12 cellular contexts compared by ENCODE assay signal in the genomic region with DNA sequence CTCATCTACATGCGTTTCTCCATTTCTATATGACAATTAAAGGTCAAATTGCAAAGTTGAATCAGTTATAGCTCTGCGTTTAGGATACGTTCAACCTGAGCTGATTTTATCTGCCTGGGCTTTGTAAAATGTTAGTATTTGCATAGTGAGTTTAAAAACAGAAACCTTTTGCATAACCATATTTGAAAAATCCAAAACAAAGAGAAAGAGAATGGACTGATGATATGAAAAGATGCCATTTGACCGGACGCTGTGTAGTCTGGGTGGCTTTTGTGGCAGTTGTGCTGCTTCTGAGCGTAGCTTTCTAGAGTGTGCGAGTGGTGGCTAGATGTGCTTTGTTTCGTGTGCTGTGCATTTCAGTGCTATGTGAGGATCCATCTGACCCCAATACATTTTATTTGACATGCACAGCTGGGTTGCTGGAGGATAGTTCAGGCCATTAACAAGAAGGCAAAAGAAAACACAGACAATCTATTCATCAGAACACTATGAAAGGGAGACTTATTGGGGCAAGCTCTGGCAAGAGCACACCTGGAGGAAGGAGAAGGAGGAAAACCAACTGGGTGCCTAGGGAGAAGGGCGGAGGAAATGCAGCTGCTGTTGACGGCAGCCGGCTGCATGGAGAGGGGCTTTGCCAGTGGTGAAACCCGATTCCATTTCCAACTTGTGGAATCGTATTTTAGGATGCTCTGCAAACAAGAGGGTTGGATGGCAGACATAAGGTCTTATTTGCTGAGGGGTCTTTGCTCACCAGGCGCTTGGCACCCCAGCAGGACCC.
A peak's percentile ranks its signal among the peaks of the same experiment; 100 is the strongest.
DNase-seq lines count a peak whose midpoint lies in the region; ATAC-seq and TF ChIP-seq lines count a peak whose summit lies in the region.
"Had no signal": no experiment of that assay in that cellular context is flagged by ENCODE, and none has a peak within 500 bp of the region (broad histone marks: within the 10 kb centered on the region; RNA-seq: fewer than 3 reads in every experiment).

No MANE protein-coding gene starts in this region.

- H3K9ac ChIP-seq in KMS-11: no peak overlapping the region; the same call in 1 of the 2 replicates

- no peaks in the 10 kb centered on the region for H3K36me3 ChIP-seq in KMS-11 (ENCODE audit: insufficient read depth)
- H3K36me3 ChIP-seq: thyroid gland had no signal

- H3K27me3 Mint-ChIP-seq in activated T-helper 1 cell treated with anti-CD3 and anti-CD28 coated beads, Interleukin-12 subunit alpha, Interleukin-12 subunit beta, Interleukin-2, Interleukin-4 antibody, amounts not matched to agents 30 ng/mL and 10 ng/mL and 1 ng/mL, durations not matched to agents 14 hours and 24 hours and 36 hours (ENCODE audit: insufficient read depth): peaks cover 37% of the 10 kb centered on the region
- peaks cover 6% of the 10 kb centered on the region for H3K27me3 Mint-ChIP-seq in neural crest cell (ENCODE audit: low read depth)

- peaks cover 73% of the 10 kb centered on the region for H3K4me1 Mint-ChIP-seq in activated T-helper 1 cell treated with anti-CD3 and anti-CD28 coated beads, Interleukin-12 subunit alpha, Interleukin-12 subunit beta, Interleukin-2, Interleukin-4 antibody, amounts not matched to agents 30 ng/mL and 10 ng/mL and 1 ng/mL, durations not matched to agents 14 hours and 24 hours and 36 hours (ENCODE audit: low read depth)
- H3K4me1 Mint-ChIP-seq in neural crest cell: peaks cover 38% of the 10 kb centered on the region

- TF ChIP-seq CTCF in KMS-11 (conservative IDR thresholded peaks at IDR 0.05; ENCODE audit: low read depth, low read length) (no peak), neural crest cell (conservative IDR thresholded peaks at IDR 0.05) (no peak)

- ATAC-seq in GM19035 (IDR thresholded peaks at IDR 0.05; ENCODE audit: unreplicated experiment) (no peak), HG03039 (IDR thresholded peaks at IDR 0.05; ENCODE audit: unreplicated experiment) (no peak), GM21367 (IDR thresholded peaks at IDR 0.05; ENCODE audit: unreplicated experiment) (no peak)

- H2AFZ ChIP-seq in KMS-11 (ENCODE audit: low read depth): no peak overlapping the region

- H3K27me3 ChIP-seq in KMS-11 (ENCODE audit: insufficient read depth, low read depth): no peaks in the 10 kb centered on the region
- H3K27me3 ChIP-seq: thyroid gland had no signal

- peak overlapping the region; percentile 71 for H3K27ac ChIP-seq in KMS-11
- H3K27ac ChIP-seq: thyroid gland had no signal

- DNase-seq in NCI-H1092 treated with DMSO at 0.1 percent for 48 hours (lab: John Stamatoyannopoulos, UW) (peak; percentile 14), NCI-H1092 (lab: John Stamatoyannopoulos, UW) (no peak), neural crest cell (ENCODE audit: low read depth, low spot score) (no peak)
- no peak for DNase-seq in activated T-helper 1 cell treated with anti-CD3 and anti-CD28 coated beads, Interleukin-12 subunit alpha, Interleukin-12 subunit beta, Interleukin-2, Interleukin-4 antibody, amounts not matched to agents 30 ng/mL and 10 ng/mL and 1 ng/mL, durations not matched to agents 14 hours and 24 hours and 36 hours (ENCODE audit: low spot score)
- DNase-seq: GF-D8, NCI-H524 treated with DMSO at 0.1 percent for 48 hours, occipital lobe, thyroid gland had no signal

- H3K4me3 ChIP-seq in KMS-11 (IDR thresholded peaks at IDR 0.05; ENCODE audit: insufficient read depth, low read depth, low read length): no peak overlapping the region
- H3K4me3 ChIP-seq: thyroid gland had no signal

- H3K79me2 ChIP-seq in KMS-11 (ENCODE audit: insufficient read depth, low read depth): no peaks in the 10 kb centered on the region

- H3K36me3 Mint-ChIP-seq in activated T-helper 1 cell treated with anti-CD3 and anti-CD28 coated beads, Interleukin-12 subunit alpha, Interleukin-12 subunit beta, Interleukin-2, Interleukin-4 antibody, amounts not matched to agents 30 ng/mL and 10 ng/mL and 1 ng/mL, durations not matched to agents 14 hours and 24 hours and 36 hours (ENCODE audit: low read depth): no peaks in the 10 kb centered on the region
- H3K36me3 Mint-ChIP-seq in neural crest cell (ENCODE audit: low read depth): no peaks in the 10 kb centered on the region

- H3K4me1 ChIP-seq in KMS-11 (ENCODE audit: low read depth, poor library complexity, severe bottlenecking): peaks cover 56% of the 10 kb centered on the region
- H3K4me1 ChIP-seq: thyroid gland had no signal

- peak overlapping the region; percentile 80 for H3K4me3 Mint-ChIP-seq in activated T-helper 1 cell treated with anti-CD3 and anti-CD28 coated beads, Interleukin-12 subunit alpha, Interleukin-12 subunit beta, Interleukin-2, Interleukin-4 antibody, amounts not matched to agents 30 ng/mL and 10 ng/mL and 1 ng/mL, durations not matched to agents 14 hours and 24 hours and 36 hours
- peak overlapping the region; percentile 10 for H3K4me3 Mint-ChIP-seq in neural crest cell

- no peaks in the 10 kb centered on the region for H4K20me1 ChIP-seq in KMS-11 (ENCODE audit: insufficient read depth)

- H3K9me3 Mint-ChIP-seq in activated T-helper 1 cell treated with anti-CD3 and anti-CD28 coated beads, Interleukin-12 subunit alpha, Interleukin-12 subunit beta, Interleukin-2, Interleukin-4 antibody, amounts not matched to agents 30 ng/mL and 10 ng/mL and 1 ng/mL, durations not matched to agents 14 hours and 24 hours and 36 hours: no peaks in the 10 kb centered on the region
- H3K9me3 Mint-ChIP-seq in neural crest cell: no peaks in the 10 kb centered on the region

- H3K4me2 ChIP-seq in KMS-11: peak overlapping the region; percentile 48; the same call in 1 of the 2 replicates

- peak overlapping the region; percentile 87 for H3K27ac Mint-ChIP-seq in activated T-helper 1 cell treated with anti-CD3 and anti-CD28 coated beads, Interleukin-12 subunit alpha, Interleukin-12 subunit beta, Interleukin-2, Interleukin-4 antibody, amounts not matched to agents 30 ng/mL and 10 ng/mL and 1 ng/mL, durations not matched to agents 14 hours and 24 hours and 36 hours
- H3K27ac Mint-ChIP-seq in neural crest cell (ENCODE audit: unreplicated experiment): peak overlapping the region; percentile 54

- intact Hi-C loops in activated T-helper 1 cell treated with anti-CD3 and anti-CD28 coated beads, Interleukin-12 subunit alpha, Interleukin-12 subunit beta, Interleukin-2, Interleukin-4 antibody, amounts not matched to agents 30 ng/mL and 10 ng/mL and 1 ng/mL, durations not matched to agents 14 hours and 24 hours and 36 hours (cut with micrococcal nuclease): loop anchor here (1.0 to 2.0 kb wide), 8 partner anchors 8 to 257 kb away; no protein-coding TSS in a partner anchor
